ENCODE assay signal across 9 cellular contexts in the genomic region with DNA sequence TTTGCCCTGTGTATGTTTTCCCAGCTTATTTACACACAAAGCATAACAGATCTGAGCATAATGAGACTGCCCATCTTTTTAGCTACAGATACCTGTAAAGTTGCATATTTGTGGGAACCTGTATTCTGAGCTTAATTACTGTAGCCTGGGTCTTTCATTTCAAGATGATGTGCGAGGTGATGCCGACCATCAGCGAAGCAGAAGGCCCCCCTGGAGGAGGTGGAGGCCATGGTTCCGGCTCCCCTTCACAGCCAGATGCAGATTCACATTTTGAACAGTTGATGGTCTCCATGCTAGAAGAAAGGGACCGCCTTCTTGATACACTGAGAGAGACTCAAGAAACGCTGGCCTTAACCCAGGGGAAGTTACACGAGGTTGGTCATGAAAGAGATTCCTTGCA. TPM values are rescaled to one million over a fixed set of nuclear protein-coding genes. Genes with fewer than 3 reads are reported as not detected.
DNase-seq lines count a peak whose midpoint lies in the region; ATAC-seq lines count a peak whose summit lies in the region.
"Had no signal": no experiment of that assay in that cellular context is flagged by ENCODE, and none has a peak within 500 bp of the region (broad histone marks: within the 10 kb centered on the region; RNA-seq: fewer than 3 reads in every experiment).

No MANE protein-coding gene starts in this region.

- H3K9me3 ChIP-seq in iPS-18a (ENCODE audit: control insufficient read depth, low read depth, low read length): no peaks in the 10 kb centered on the region

- H3K27ac Mint-ChIP-seq in activated T-cell treated with anti-CD3 and anti-CD28 coated beads, Interleukin-2, amount 50 U/mL, for 72 hours: peak overlapping the region; percentile 34
- H3K27ac Mint-ChIP-seq in activated CD4-positive, alpha-beta memory T cell treated with anti-CD3 and anti-CD28 coated beads, Interleukin-2, amount 10 ng/mL, durations not matched to agents 7 days and 5 days: no peak overlapping the region
- no peak overlapping the region for H3K27ac Mint-ChIP-seq in stimulated activated memory B cell treated with anti-CD40 and anti-IgM and Interleukin-4, amounts not matched to agents 10 μg/mL and 1 μg/mL and 100 μg/mL, for 72 hours

- H3K4me1 ChIP-seq in iPS-18a (ENCODE audit: control insufficient read depth, low read depth, low read length): peaks cover 8% of the 10 kb centered on the region

- H3K9ac ChIP-seq in iPS-18a (ENCODE audit: low read length): no peak overlapping the region

- H3K4me3 Mint-ChIP-seq in activated T-cell treated with anti-CD3 and anti-CD28 coated beads, Interleukin-2, amount 50 U/mL, for 72 hours: peak overlapping the region; percentile 79 to 92
- H3K4me3 Mint-ChIP-seq in activated CD4-positive, alpha-beta memory T cell treated with anti-CD3 and anti-CD28 coated beads, Interleukin-2, amount 10 ng/mL, durations not matched to agents 7 days and 5 days: peak overlapping the region; percentile 71
- H3K4me3 Mint-ChIP-seq in stimulated activated memory B cell treated with anti-CD40 and anti-IgM and Interleukin-4, amounts not matched to agents 10 μg/mL and 1 μg/mL and 100 μg/mL, for 72 hours: peak overlapping the region; percentile 56

- peaks cover 53% of the 10 kb centered on the region for H3K4me1 Mint-ChIP-seq in activated T-cell treated with anti-CD3 and anti-CD28 coated beads, Interleukin-2, amount 50 U/mL, for 72 hours (ENCODE audit: low read depth)
- H3K4me1 Mint-ChIP-seq in activated CD4-positive, alpha-beta memory T cell treated with anti-CD3 and anti-CD28 coated beads, Interleukin-2, amount 10 ng/mL, durations not matched to agents 7 days and 5 days: peaks cover 45% of the 10 kb centered on the region
- H3K4me1 Mint-ChIP-seq in stimulated activated memory B cell treated with anti-CD40 and anti-IgM and Interleukin-4, amounts not matched to agents 10 μg/mL and 1 μg/mL and 100 μg/mL, for 72 hours: peaks cover 55% of the 10 kb centered on the region

- DNase-seq in activated T-cell treated with anti-CD3 and anti-CD28 coated beads, Interleukin-2, amount 50 U/mL, for 72 hours: no peak
- no peak for DNase-seq in activated T-cell treated with anti-CD3 and anti-CD28 coated beads for 4 hours
- no peak for DNase-seq in activated CD4-positive, alpha-beta memory T cell treated with anti-CD3 and anti-CD28 coated beads, Interleukin-2, amount 10 ng/mL, durations not matched to agents 7 days and 5 days
- no peak for DNase-seq in NCI-H2196 (lab: John Stamatoyannopoulos, UW; ENCODE audit: unreplicated experiment)
- DNase-seq in NCI-H128 (lab: John Stamatoyannopoulos, UW; ENCODE audit: unreplicated experiment): no peak
- DNase-seq in SHP77 treated with DMSO at 0.1 percent for 48 hours (lab: John Stamatoyannopoulos, UW): no peak
- DNase-seq: KG1 had no signal

- ATAC-seq in activated T-cell treated with anti-CD3 and anti-CD28 coated beads, Interleukin-2, amount 50 U/mL, for 72 hours (replicated peaks in 1 of 2): no peak
- no peak for ATAC-seq in stimulated activated memory B cell treated with anti-CD40 and anti-IgM and Interleukin-4, amounts not matched to agents 10 μg/mL and 1 μg/mL and 100 μg/mL, for 72 hours

- no peak overlapping the region for H3K27ac ChIP-seq in iPS-18a (ENCODE audit: low read length)

- peaks cover 35% of the 10 kb centered on the region for H3K36me3 ChIP-seq in iPS-18a (ENCODE audit: control insufficient read depth, low read depth, low read length)

- CTCF ChIA-PET in activated CD4-positive, alpha-beta memory T cell treated with anti-CD3 and anti-CD28 coated beads, Interleukin-2, amount 10 ng/mL, durations not matched to agents 7 days and 5 days (lab: Charles Lee): no interaction called here

- peaks cover 3 to 19% of the 10 kb centered on the region in 2 donors for H3K36me3 Mint-ChIP-seq in activated T-cell treated with anti-CD3 and anti-CD28 coated beads, Interleukin-2, amount 50 U/mL, for 72 hours (ENCODE audit: insufficient read depth in 2 of 2)
- peaks cover 33% of the 10 kb centered on the region for H3K36me3 Mint-ChIP-seq in activated CD4-positive, alpha-beta memory T cell treated with anti-CD3 and anti-CD28 coated beads, Interleukin-2, amount 10 ng/mL, durations not matched to agents 7 days and 5 days (ENCODE audit: low read depth)
- H3K36me3 Mint-ChIP-seq in stimulated activated memory B cell treated with anti-CD40 and anti-IgM and Interleukin-4, amounts not matched to agents 10 μg/mL and 1 μg/mL and 100 μg/mL, for 72 hours: peaks cover 27% of the 10 kb centered on the region

- H3K27me3 Mint-ChIP-seq in activated T-cell treated with anti-CD3 and anti-CD28 coated beads, Interleukin-2, amount 50 U/mL, for 72 hours (ENCODE audit: low read depth): peaks cover 5% of the 10 kb centered on the region
- peaks cover 11% of the 10 kb centered on the region for H3K27me3 Mint-ChIP-seq in activated CD4-positive, alpha-beta memory T cell treated with anti-CD3 and anti-CD28 coated beads, Interleukin-2, amount 10 ng/mL, durations not matched to agents 7 days and 5 days
- H3K27me3 Mint-ChIP-seq in stimulated activated memory B cell treated with anti-CD40 and anti-IgM and Interleukin-4, amounts not matched to agents 10 μg/mL and 1 μg/mL and 100 μg/mL, for 72 hours: peaks cover 12% of the 10 kb centered on the region

- H3K27me3 ChIP-seq in iPS-18a (ENCODE audit: control insufficient read depth, insufficient read depth, low read length): peaks cover 10% of the 10 kb centered on the region

- POLR2A ChIA-PET in activated CD4-positive, alpha-beta memory T cell treated with anti-CD3 and anti-CD28 coated beads, Interleukin-2, amount 10 ng/mL, durations not matched to agents 7 days and 5 days (lab: Charles Lee): interaction anchor here (1.6 kb wide), 1 partner anchor 68 kb away, joined by 6 read pairs; a partner anchor contains a TSS

- H3K9me3 Mint-ChIP-seq in activated T-cell treated with anti-CD3 and anti-CD28 coated beads, Interleukin-2, amount 50 U/mL, for 72 hours: no peaks in the 10 kb centered on the region
- no peaks in the 10 kb centered on the region for H3K9me3 Mint-ChIP-seq in activated CD4-positive, alpha-beta memory T cell treated with anti-CD3 and anti-CD28 coated beads, Interleukin-2, amount 10 ng/mL, durations not matched to agents 7 days and 5 days
- no peaks in the 10 kb centered on the region for H3K9me3 Mint-ChIP-seq in stimulated activated memory B cell treated with anti-CD40 and anti-IgM and Interleukin-4, amounts not matched to agents 10 μg/mL and 1 μg/mL and 100 μg/mL, for 72 hours

- peak overlapping the region; percentile 84 for H3K4me3 ChIP-seq in iPS-18a (ENCODE audit: low read length)

RNA-seq across cellular contexts. Expression of a gene that starts 1.5 kb away (rescaled TPM):
- 10 to 100 TPM; 40.4 to 44.6 TPM for total RNA-seq in activated T-cell treated with anti-CD3 and anti-CD28 coated beads, Interleukin-2, amount 50 U/mL, for 72 hours
- 10 to 100 TPM; 22.5 to 23.8 TPM for total RNA-seq in activated CD4-positive, alpha-beta memory T cell treated with anti-CD3 and anti-CD28 coated beads, Interleukin-2, amount 10 ng/mL, durations not matched to agents 7 days and 5 days
